In the genomic region with DNA sequence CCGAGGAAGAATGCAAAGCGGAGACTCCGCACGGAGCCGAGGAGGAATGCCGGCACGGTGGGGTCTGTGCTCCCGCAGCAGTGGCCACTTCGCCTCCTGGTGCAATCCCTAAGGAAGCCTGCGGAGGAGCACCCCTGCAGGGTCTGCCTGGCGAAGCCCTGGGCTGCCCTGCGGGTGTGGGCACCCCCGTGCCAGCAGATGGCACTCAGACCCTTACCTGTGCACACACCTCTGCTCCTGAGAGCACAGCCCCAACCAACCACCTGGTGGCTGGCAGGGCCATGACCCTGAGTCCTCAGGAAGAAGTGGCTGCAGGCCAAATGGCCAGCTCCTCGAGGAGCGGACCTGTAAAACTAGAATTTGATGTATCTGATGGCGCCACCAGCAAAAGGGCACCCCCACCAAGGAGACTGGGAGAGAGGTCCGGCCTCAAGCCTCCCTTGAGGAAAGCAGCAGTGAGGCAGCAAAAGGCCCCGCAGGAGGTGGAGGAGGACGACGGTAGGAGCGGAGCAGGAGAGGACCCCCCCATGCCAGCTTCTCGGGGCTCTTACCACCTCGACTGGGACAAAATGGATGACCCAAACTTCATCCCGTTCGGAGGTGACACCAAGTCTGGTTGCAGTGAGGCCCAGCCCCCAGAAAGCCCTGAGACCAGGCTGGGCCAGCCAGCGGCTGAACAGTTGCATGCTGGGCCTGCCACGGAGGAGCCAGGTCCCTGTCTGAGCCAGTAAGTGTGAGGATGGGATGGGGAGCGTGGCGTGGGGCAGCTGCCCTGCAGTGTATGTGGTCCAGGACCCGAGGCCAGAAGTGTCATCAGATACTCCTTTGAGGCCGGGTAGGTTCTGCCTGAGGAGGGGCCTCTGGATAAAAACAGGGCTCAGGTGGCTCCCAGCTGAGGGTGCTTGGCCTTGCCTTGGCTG, we compare ENCODE assay signal across 18 cellular contexts. TPM values are rescaled to one million over a fixed set of nuclear protein-coding genes. Genes with fewer than 3 reads are reported as not detected.
DNase-seq lines count a peak whose midpoint lies in the region; ATAC-seq, FAIRE-seq and TF ChIP-seq lines count a peak whose summit lies in the region.
"Had no signal": no experiment of that assay in that cellular context is flagged by ENCODE, and none has a peak within 500 bp of the region (broad histone marks: within the 10 kb centered on the region; RNA-seq: fewer than 3 reads in every experiment).

No MANE protein-coding gene starts in this region.

- no peak overlapping the region for H2AFZ ChIP-seq in K562 (ENCODE audit: low read depth, low read length)
- H2AFZ ChIP-seq: hepatocyte had no signal

- peak; percentile 16 for DNase-seq in activated T-cell treated with anti-CD3 and anti-CD28 coated beads, Interleukin-2, amount 50 U/mL, for 1 hour
- DNase-seq in activated T-cell treated with anti-CD3 and anti-CD28 coated beads, Interleukin-2, amount 50 U/mL, for 72 hours, result no peak
- DNase-seq in K562 (ENCODE audit: extremely low read depth in 1 of 4, low spot score in 3 of 4) (no peak), kidney epithelial cell (ENCODE audit: low read depth) (no peak), suprapubic skin (ENCODE audit: low spot score in 2 of 2) (peak in 1 of 2 donors; percentile 57), occipital lobe (lab: John Stamatoyannopoulos, UW) (no peak), NCI-H82 treated with DMSO at 0.1 percent for 48 hours (lab: John Stamatoyannopoulos, UW; ENCODE audit: unreplicated experiment) (no peak)
- DNase-seq in activated CD4-positive, alpha-beta T cell treated with anti-CD3 and anti-CD28 coated beads for 4 hours, result no peak
- DNase-seq: 8988T; activated CD4-positive, alpha-beta memory T cell treated with anti-CD3 and anti-CD28 coated beads, Interleukin-2, amount 10 ng/mL, durations not matched to agents 7 days and 5 days; activated naive CD8-positive, alpha-beta T cell treated with anti-CD3 and anti-CD28 coated beads, Interleukin-2, amount 10 ng/mL, durations not matched to agents 7 days and 5 days; DMS153; effector memory CD4-positive, alpha-beta T cell; retina had no signal

- WGBS in K562 (ENCODE audit: insufficient coverage, low coverage, missing lambda C conversion rate), result 96% methylated on average over 29 of the region's 31 CpGs
- 85% methylated on average over 30 of the region's 31 CpGs for WGBS in suprapubic skin

- no TSS peak for BruUV-seq in K562 (replicated peaks; lab: Mats Ljungman, UMichigan)

- POLR2A ChIA-PET in K562 (lab: Yijun Ruan, JAX), result interaction anchor here (0.5 to 2.8 kb wide), 7 partner anchors 8 to 90 kb away, joined by 3 to 20 read pairs (median 3); partner anchors contain the start of genes TACC3 and TMEM129

- H3K4me1 ChIP-seq in K562 (replicated peaks in 1 of 2; ENCODE audit: control insufficient read depth in 2 of 2, insufficient read depth in 2 of 2, low read length in 2 of 2) (peaks cover 0 to 32% of the 10 kb centered on the region in 2 experiments; a peak in 3 of 5 replicates), suprapubic skin (peaks cover 30% of the 10 kb centered on the region)

- H3K4me3 ChIP-seq in K562 (no peak overlapping the region), kidney epithelial cell (ENCODE audit: low read depth, low read length) (no peak overlapping the region), suprapubic skin (peak overlapping the region; percentile 13)
- H3K4me3 ChIP-seq: hepatocyte had no signal

- ATAC-seq in activated T-cell treated with anti-CD3 and anti-CD28 coated beads, Interleukin-2, amount 50 U/mL, for 72 hours (replicated peaks in 1 of 2), result no peak
- no peak for ATAC-seq in K562

- H4K20me1 ChIP-seq in K562 (replicated peaks; ENCODE audit: control insufficient read depth, insufficient read depth, low read length), result peaks cover 22% of the 10 kb centered on the region

- H3K27me3 ChIP-seq in K562 (ENCODE audit: control insufficient read depth in 2 of 2, insufficient read depth in 2 of 2, low read length in 2 of 2) (no peaks in the 10 kb centered on the region), kidney epithelial cell (ENCODE audit: control insufficient read depth, insufficient read depth, low read length) (no peaks in the 10 kb centered on the region), suprapubic skin (no peaks in the 10 kb centered on the region)
- H3K27me3 ChIP-seq: hepatocyte, tibial nerve had no signal

- no peak for FAIRE-seq in K562 (lab: Jason Lieb, UNC)
- FAIRE-seq: GM12891 had no signal

- no peak overlapping the region for H3K4me3 Mint-ChIP-seq in activated T-cell treated with anti-CD3 and anti-CD28 coated beads, Interleukin-2, amount 50 U/mL, for 72 hours
- H3K4me3 Mint-ChIP-seq: activated CD4-positive, alpha-beta memory T cell treated with anti-CD3 and anti-CD28 coated beads, Interleukin-2, amount 10 ng/mL, durations not matched to agents 7 days and 5 days; IgD-negative memory B cell had no signal

- no peaks in the 10 kb centered on the region for H3K9me1 ChIP-seq in K562 (ENCODE audit: control insufficient read depth, insufficient read depth, low read length)

- in situ Hi-C loops in K562 (cut with MboI), result no loop called here

- TF ChIP-seq POLR2A in K562 (conservative IDR thresholded peaks at IDR 0.05), result no peak
- TF ChIP-seq POLR2A in suprapubic skin (IDR thresholded peaks at IDR 0.05), result no peak

- peaks cover 22 to 55% of the 10 kb centered on the region in 2 donors for H3K36me3 Mint-ChIP-seq in activated T-cell treated with anti-CD3 and anti-CD28 coated beads, Interleukin-2, amount 50 U/mL, for 72 hours (ENCODE audit: insufficient read depth in 2 of 2)

- H3K27ac Mint-ChIP-seq in activated T-cell treated with anti-CD3 and anti-CD28 coated beads, Interleukin-2, amount 50 U/mL, for 72 hours, result no peak overlapping the region
- H3K27ac Mint-ChIP-seq: activated CD4-positive, alpha-beta memory T cell treated with anti-CD3 and anti-CD28 coated beads, Interleukin-2, amount 10 ng/mL, durations not matched to agents 7 days and 5 days; activated naive CD8-positive, alpha-beta T cell treated with anti-CD3 and anti-CD28 coated beads, Interleukin-2, amount 10 ng/mL, durations not matched to agents 7 days and 5 days had no signal

- no peak overlapping the region for H3K4me2 ChIP-seq in K562 (ENCODE audit: insufficient read depth, low read length)
- H3K4me2 ChIP-seq: hepatocyte had no signal

- no peaks in the 10 kb centered on the region for H3K27me3 Mint-ChIP-seq in activated T-cell treated with anti-CD3 and anti-CD28 coated beads, Interleukin-2, amount 50 U/mL, for 72 hours (ENCODE audit: low read depth)
- H3K27me3 Mint-ChIP-seq: activated CD4-positive, alpha-beta memory T cell treated with anti-CD3 and anti-CD28 coated beads, Interleukin-2, amount 10 ng/mL, durations not matched to agents 7 days and 5 days; activated naive CD8-positive, alpha-beta T cell treated with anti-CD3 and anti-CD28 coated beads, Interleukin-2, amount 10 ng/mL, durations not matched to agents 7 days and 5 days; IgD-negative memory B cell had no signal

- H3K36me3 ChIP-seq in K562 (ENCODE audit: control insufficient read depth, insufficient read depth, low read length) (peaks cover 95% of the 10 kb centered on the region), kidney epithelial cell (ENCODE audit: control insufficient read depth, insufficient read depth, low read length) (peaks cover 2% of the 10 kb centered on the region), suprapubic skin (peaks cover 8% of the 10 kb centered on the region)

- TF ChIP-seq CTCF in K562 (IDR thresholded peaks at IDR 0.05 in 2 of 3, conservative IDR thresholded peaks at IDR 0.05 in 1 of 3; ENCODE audit: insufficient read depth in 2 of 3, low read depth in 1 of 3, low read length in 3 of 3) (no peak), kidney epithelial cell (IDR thresholded peaks at IDR 0.05; ENCODE audit: insufficient read depth, low read length, poor library complexity, severe bottlenecking) (peak; percentile 32), suprapubic skin (IDR thresholded peaks at IDR 0.05) (no peak)

- TF ChIP-seq EP300 in K562 (IDR thresholded peaks at IDR 0.05; ENCODE audit: low read length) (no peak), suprapubic skin (IDR thresholded peaks at IDR 0.05) (no peak)

- H3K9ac ChIP-seq in K562 (ENCODE audit: insufficient read depth in 1 of 2, low read depth in 2 of 2, low read length in 2 of 2), result no peak overlapping the region

- CTCF ChIA-PET in K562 (lab: Yijun Ruan, JAX; ENCODE audit: low intra/inter-chr PET ratio), result interaction anchor here (0.9 to 2.9 kb wide), 2 partner anchors 35 to 67 kb away, joined by 3 to 13 read pairs; no protein-coding TSS in a partner anchor

- H3K9me3 ChIP-seq in K562 (replicated peaks; ENCODE audit: control insufficient read depth, insufficient read depth, low read depth, low read length) (no peaks in the 10 kb centered on the region; the same call in 1 of the 2 replicates), suprapubic skin (no peaks in the 10 kb centered on the region)
- H3K9me3 ChIP-seq: tibial nerve had no signal

- no peaks in the 10 kb centered on the region for H3K9me3 Mint-ChIP-seq in activated T-cell treated with anti-CD3 and anti-CD28 coated beads, Interleukin-2, amount 50 U/mL, for 72 hours
- H3K9me3 Mint-ChIP-seq: activated CD4-positive, alpha-beta memory T cell treated with anti-CD3 and anti-CD28 coated beads, Interleukin-2, amount 10 ng/mL, durations not matched to agents 7 days and 5 days; activated naive CD8-positive, alpha-beta T cell treated with anti-CD3 and anti-CD28 coated beads, Interleukin-2, amount 10 ng/mL, durations not matched to agents 7 days and 5 days; IgD-negative memory B cell had no signal

- no peak for TF ChIP-seq RAD21 in K562 (CRISPR knock-in tag; conservative IDR thresholded peaks at IDR 0.05 in 1 of 2, IDR thresholded peaks at IDR 0.05 in 1 of 2)

- H3K79me2 ChIP-seq in K562 (ENCODE audit: control insufficient read depth, insufficient read depth, low read length), result peaks cover 76% of the 10 kb centered on the region

- no peak overlapping the region for H3K27ac ChIP-seq in K562 (ENCODE audit: extremely low read depth, low read depth, low read length)
- peak overlapping the region; percentile 63 for H3K27ac ChIP-seq in suprapubic skin
- H3K27ac ChIP-seq: hepatocyte had no signal

- H3K4me1 Mint-ChIP-seq in activated T-cell treated with anti-CD3 and anti-CD28 coated beads, Interleukin-2, amount 50 U/mL, for 72 hours (ENCODE audit: low read depth), result peaks cover 82% of the 10 kb centered on the region

- intact Hi-C loops in K562 (cut with micrococcal nuclease), result loop anchor here (10.0 kb wide), 1 partner anchor 374 kb away; no protein-coding TSS in a partner anchor

RNA-seq across cellular contexts. Expression of gene TACC3, which starts 7.0 kb away (rescaled TPM):
- total RNA-seq in activated T-cell treated with anti-CD3 and anti-CD28 coated beads, Interleukin-2, amount 50 U/mL, for 72 hours, result 100 to 1,000 TPM; 172 to 206 TPM
- 114 and 225 TPM in 2 replicates for total RNA-seq in K562 (2011; cell fraction: chromatin; rRNA removed; ENCODE audit: low replicate concordance)
- total RNA-seq in K562 (2011; cell fraction: nucleolus; rRNA removed), result 114 and 126 TPM in 2 replicates
- total RNA-seq in K562 (2011; cell fraction: nucleoplasm; rRNA removed), result 94.5 and 103 TPM in 2 replicates
- total RNA-seq in K562 (2014; rRNA removed), result 66.3 and 80.2 TPM in 2 replicates
- 47.1 and 49.7 TPM in 2 replicates for total RNA-seq in K562 (2014; rRNA removed; fragmentation: Illumina TruSeq; extraction: Trizol)
- 52.1 and 55.6 TPM in 2 replicates for total RNA-seq in K562 (2015; rRNA removed; fragmentation: Illumina TruSeq; extraction: Trizol)
- 112 and 122 TPM in 2 replicates for total RNA-seq in K562 (2021)
- polyA plus RNA-seq in K562 (2011; rRNA removed), result 50.3 and 50.8 TPM in 2 replicates
- polyA plus RNA-seq in K562 (2011; cell fraction: cytosol; rRNA removed), result 45.2 and 61.0 TPM in 2 replicates
- polyA plus RNA-seq in K562 (2011; cell fraction: nucleus; rRNA removed), result 150 and 212 TPM in 2 replicates
- polyA plus RNA-seq in K562 (2012), result 93.9 and 100.0 TPM in 2 replicates
- 95.2 and 122 TPM in 2 replicates for polyA plus RNA-seq in K562 (2014; fragmentation: Illumina TruSeq; extraction: Trizol)
- 1 to 10 TPM; 1.9 to 2.8 TPM for polyA plus RNA-seq in K562 (2014; fragmentation: Nextera tagmentation; extraction: Ambion mirVana)
- 90.1 and 102 TPM in 2 replicates for polyA plus RNA-seq in K562 (2014; rRNA removed)
- polyA minus RNA-seq in K562 (2011; rRNA and poly(A)+ RNA removed), result 16.5 and 18.3 TPM in 2 replicates
- 37.4 and 55.6 TPM in 2 replicates for polyA minus RNA-seq in K562 (2011; cell fraction: cytosol; rRNA and poly(A)+ RNA removed)
- polyA minus RNA-seq in K562 (2011; cell fraction: nucleus; rRNA and poly(A)+ RNA removed), result 40.5 and 49.1 TPM in 2 replicates
- total RNA-seq in kidney epithelial cell, result 13.9 and 15.3 TPM in 2 replicates
- total RNA-seq in suprapubic skin, result 10 to 100 TPM in 2 of 4 donors, 1 to 10 TPM in 2; 7.2 to 11.7 (median 8.8) TPM
- total RNA-seq in occipital lobe, result 1.6 TPM

RNA-seq across cellular contexts. Expression of gene TMEM129, which starts 7.2 kb away (rescaled TPM):
- 10 to 100 TPM; 20.4 to 22.1 TPM for total RNA-seq in activated T-cell treated with anti-CD3 and anti-CD28 coated beads, Interleukin-2, amount 50 U/mL, for 72 hours
- 25.4 and 79.9 TPM in 2 replicates for total RNA-seq in K562 (2011; cell fraction: chromatin; rRNA removed; ENCODE audit: low replicate concordance)
- total RNA-seq in K562 (2011; cell fraction: nucleolus; rRNA removed), result 85.2 and 91.1 TPM in 2 replicates
- 51.7 and 55.1 TPM in 2 replicates for total RNA-seq in K562 (2011; cell fraction: nucleoplasm; rRNA removed)
- 34.3 and 44.0 TPM in 2 replicates for total RNA-seq in K562 (2014; rRNA removed)
- 5.8 and 7.8 TPM in 2 replicates for total RNA-seq in K562 (2014; rRNA removed; fragmentation: Illumina TruSeq; extraction: Trizol)
- 18.4 and 20.4 TPM in 2 replicates for total RNA-seq in K562 (2015; rRNA removed; fragmentation: Illumina TruSeq; extraction: Trizol)
- total RNA-seq in K562 (2021), result 40.0 and 40.3 TPM in 2 replicates
- polyA plus RNA-seq in K562 (2011; rRNA removed), result 17.9 and 28.9 TPM in 2 replicates
- polyA plus RNA-seq in K562 (2011; cell fraction: cytosol; rRNA removed), result 37.3 and 93.7 TPM in 2 replicates
- 100 and 135 TPM in 2 replicates for polyA plus RNA-seq in K562 (2011; cell fraction: nucleus; rRNA removed)
- polyA plus RNA-seq in K562 (2012), result 23.2 and 37.4 TPM in 2 replicates
- 18.8 and 24.3 TPM in 2 replicates for polyA plus RNA-seq in K562 (2014; fragmentation: Illumina TruSeq; extraction: Trizol)
- polyA plus RNA-seq in K562 (2014; fragmentation: Nextera tagmentation; extraction: Ambion mirVana), result under 1 TPM; 0.34 to 0.53 TPM
- polyA plus RNA-seq in K562 (2014; rRNA removed), result 42.9 and 47.2 TPM in 2 replicates
- polyA minus RNA-seq in K562 (2011; rRNA and poly(A)+ RNA removed), result 5.4 and 10.2 TPM in 2 replicates
- polyA minus RNA-seq in K562 (2011; cell fraction: cytosol; rRNA and poly(A)+ RNA removed), result 23.7 and 31.6 TPM in 2 replicates
- polyA minus RNA-seq in K562 (2011; cell fraction: nucleus; rRNA and poly(A)+ RNA removed), result 19.1 and 20.1 TPM in 2 replicates
- 63.5 and 66.1 TPM in 2 replicates for total RNA-seq in kidney epithelial cell
- total RNA-seq in suprapubic skin, result 10 to 100 TPM; 50.4 to 77.2 (median 57.6) TPM
- total RNA-seq in occipital lobe, result 12.8 TPM

RNA-seq across cellular contexts. Expression of gene SLBP, which starts 16.2 kb away (rescaled TPM):
- 10 to 100 TPM; 56.4 to 63.1 TPM for total RNA-seq in activated T-cell treated with anti-CD3 and anti-CD28 coated beads, Interleukin-2, amount 50 U/mL, for 72 hours
- 30.7 and 52.5 TPM in 2 replicates for total RNA-seq in K562 (2011; cell fraction: chromatin; rRNA removed; ENCODE audit: low replicate concordance)
- 27.1 and 28.9 TPM in 2 replicates for total RNA-seq in K562 (2011; cell fraction: nucleolus; rRNA removed)
- total RNA-seq in K562 (2011; cell fraction: nucleoplasm; rRNA removed), result 42.8 and 65.1 TPM in 2 replicates
- total RNA-seq in K562 (2014; rRNA removed) (185 and 221 TPM in 2 replicates), K562 (2014; rRNA removed; fragmentation: Illumina TruSeq; extraction: Trizol) (161 and 175 TPM in 2 replicates), K562 (2015; rRNA removed; fragmentation: Illumina TruSeq; extraction: Trizol) (148 and 164 TPM in 2 replicates), K562 (2021) (123 and 128 TPM in 2 replicates), kidney epithelial cell (66.0 and 74.8 TPM in 2 replicates), suprapubic skin (10 to 100 TPM; 36.9 to 59.1 (median 40.8) TPM), occipital lobe (48.8 TPM)
- polyA plus RNA-seq in K562 (2011; rRNA removed) (121 and 191 TPM in 2 replicates), K562 (2014; fragmentation: Illumina TruSeq; extraction: Trizol) (171 and 214 TPM in 2 replicates), K562 (2014; fragmentation: Nextera tagmentation; extraction: Ambion mirVana) (10 to 100 TPM; 49.4 to 81.8 TPM), K562 (2014; rRNA removed) (157 and 162 TPM in 2 replicates)
- polyA plus RNA-seq in K562 (2011; cell fraction: cytosol; rRNA removed), result 86.2 and 92.0 TPM in 2 replicates
- 39.9 and 51.3 TPM in 2 replicates for polyA plus RNA-seq in K562 (2011; cell fraction: nucleus; rRNA removed)
- 91.7 and 104 TPM in 2 replicates for polyA plus RNA-seq in K562 (2012)
- polyA minus RNA-seq in K562 (2011; rRNA and poly(A)+ RNA removed), result 103 and 121 TPM in 2 replicates
- 51.2 and 63.8 TPM in 2 replicates for polyA minus RNA-seq in K562 (2011; cell fraction: cytosol; rRNA and poly(A)+ RNA removed)
- 14.9 and 23.8 TPM in 2 replicates for polyA minus RNA-seq in K562 (2011; cell fraction: nucleus; rRNA and poly(A)+ RNA removed)

RNA-seq across cellular contexts. Expression of gene FAM53A, which starts 44.2 kb away (rescaled TPM):
- total RNA-seq in activated T-cell treated with anti-CD3 and anti-CD28 coated beads, Interleukin-2, amount 50 U/mL, for 72 hours, result 1 to 10 TPM; 1.4 to 4.0 TPM
- 3.4 and 8.9 TPM in 2 replicates for total RNA-seq in K562 (2011; cell fraction: chromatin; rRNA removed; ENCODE audit: low replicate concordance)
- 2.8 and 3.7 TPM in 2 replicates for total RNA-seq in K562 (2011; cell fraction: nucleolus; rRNA removed)
- total RNA-seq in K562 (2011; cell fraction: nucleoplasm; rRNA removed), result 2.1 and 2.4 TPM in 2 replicates
- total RNA-seq in K562 (2014; rRNA removed) (1.8 and 2.6 TPM in 2 replicates), K562 (2014; rRNA removed; fragmentation: Illumina TruSeq; extraction: Trizol) (0.76 TPM in 1 of 2 replicates, not detected in the other), K562 (2015; rRNA removed; fragmentation: Illumina TruSeq; extraction: Trizol) (1.1 TPM in 2 replicates), K562 (2021) (1.6 and 2.0 TPM in 2 replicates), kidney epithelial cell (1.1 and 5.2 TPM in 2 replicates), suprapubic skin (1 to 10 TPM; 2.2 to 8.0 (median 4.9) TPM), occipital lobe (0.78 TPM)
- polyA plus RNA-seq in K562 (2011; rRNA removed) (0.53 and 1.3 TPM in 2 replicates), K562 (2014; fragmentation: Illumina TruSeq; extraction: Trizol) (0.62 and 1.4 TPM in 2 replicates), K562 (2014; fragmentation: Nextera tagmentation; extraction: Ambion mirVana) (not detected), K562 (2014; rRNA removed) (1.4 and 2.7 TPM in 2 replicates)
- polyA plus RNA-seq in K562 (2011; cell fraction: cytosol; rRNA removed), result 1.7 and 2.5 TPM in 2 replicates
- polyA plus RNA-seq in K562 (2011; cell fraction: nucleus; rRNA removed), result 1.9 and 2.9 TPM in 2 replicates
- polyA plus RNA-seq in K562 (2012), result 1.4 and 2.1 TPM in 2 replicates
- polyA minus RNA-seq in K562 (2011; rRNA and poly(A)+ RNA removed), result 0.45 and 1.1 TPM in 2 replicates
- 2.6 and 3.8 TPM in 2 replicates for polyA minus RNA-seq in K562 (2011; cell fraction: cytosol; rRNA and poly(A)+ RNA removed)
- 1.00 and 1.8 TPM in 2 replicates for polyA minus RNA-seq in K562 (2011; cell fraction: nucleus; rRNA and poly(A)+ RNA removed)
